Comparison of ENCODE assay signal across 1 cellular context in the genomic region with DNA sequence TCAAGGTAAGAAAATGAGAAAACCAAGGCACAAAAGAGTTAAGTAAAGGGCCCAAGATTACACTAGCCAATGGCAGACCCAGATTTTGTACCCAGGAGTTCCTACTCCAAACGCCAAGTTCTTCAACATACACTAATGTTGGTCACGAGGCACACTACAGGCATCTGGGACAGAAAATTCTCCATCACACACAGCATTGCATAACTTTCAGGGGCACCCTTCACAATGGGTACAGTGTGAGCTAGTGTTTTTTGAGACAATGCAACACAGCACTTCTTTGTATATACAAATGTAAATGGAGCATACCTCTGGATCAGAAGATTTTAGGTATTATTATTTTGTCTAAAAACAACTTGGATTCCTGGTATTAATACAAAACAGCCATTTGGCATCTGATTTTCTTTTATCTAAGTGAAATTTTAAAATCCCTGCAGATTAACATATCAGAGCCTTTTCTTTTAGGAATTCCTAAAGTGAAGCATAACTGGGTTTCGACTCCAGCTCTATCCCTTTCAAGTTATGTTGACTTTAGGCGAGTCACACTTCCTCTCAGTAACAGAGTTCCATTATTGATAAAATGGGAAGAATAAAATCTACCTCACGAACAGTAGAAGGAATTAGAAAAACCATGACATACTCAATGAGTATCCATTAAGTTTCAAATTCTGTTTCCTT.
TF ChIP-seq lines count a peak whose summit lies in the region.

No MANE protein-coding gene starts in this region.

TF ChIP-seq in K562, 482 proteins besides CTCF, POLR2A, EP300 and RAD21:
- TF ChIP-seq CXXC5 (CRISPR knock-in tag; IDR thresholded peaks at IDR 0.05) (no peak), ZNF24 (IDR thresholded peaks at IDR 0.05) (no peak), FOS (IDR thresholded peaks at IDR 0.05; ENCODE audit: extremely low read depth, insufficient read length) (no peak), MTA3 (IDR thresholded peaks at IDR 0.05; ENCODE audit: borderline replicate concordance) (no peak), ERF (CRISPR knock-in tag; IDR thresholded peaks at IDR 0.05) (no peak), RFX7 (CRISPR knock-in tag; IDR thresholded peaks at IDR 0.05) (no peak), CC2D1A (IDR thresholded peaks at IDR 0.05) (no peak), ZNF766 (CRISPR knock-in tag; conservative IDR thresholded peaks at IDR 0.05) (no peak), FOSL1 (tag; conservative IDR thresholded peaks at IDR 0.05) (no peak), BDP1 (IDR thresholded peaks at IDR 0.05; ENCODE audit: insufficient read depth, insufficient read length) (no peak), MITF (IDR thresholded peaks at IDR 0.05) (no peak), HIVEP1 (CRISPR knock-in tag; IDR thresholded peaks at IDR 0.05) (no peak), ATF1 (CRISPR knock-in tag; IDR thresholded peaks at IDR 0.05) (no peak), ATF1 (tag; IDR thresholded peaks at IDR 0.05) (no peak), CHD2 (IDR thresholded peaks at IDR 0.05; ENCODE audit: low read depth, low read length) (no peak)
- TF ChIP-seq, protein P1, sequence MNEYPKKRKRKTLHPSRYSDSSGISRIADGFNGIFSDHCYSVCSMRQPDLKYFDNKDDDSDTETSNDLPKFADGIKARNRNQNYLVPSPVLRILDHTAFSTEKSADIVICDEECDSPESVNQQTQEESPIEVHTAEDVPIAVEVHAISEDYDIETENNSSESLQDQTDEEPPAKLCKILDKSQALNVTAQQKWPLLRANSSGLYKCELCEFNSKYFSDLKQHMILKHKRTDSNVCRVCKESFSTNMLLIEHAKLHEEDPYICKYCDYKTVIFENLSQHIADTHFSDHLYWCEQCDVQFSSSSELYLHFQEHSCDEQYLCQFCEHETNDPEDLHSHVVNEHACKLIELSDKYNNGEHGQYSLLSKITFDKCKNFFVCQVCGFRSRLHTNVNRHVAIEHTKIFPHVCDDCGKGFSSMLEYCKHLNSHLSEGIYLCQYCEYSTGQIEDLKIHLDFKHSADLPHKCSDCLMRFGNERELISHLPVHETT (CRISPR knock-in tag; conservative IDR thresholded peaks at IDR 0.05 in 1 of 2, IDR thresholded peaks at IDR 0.05 in 1 of 2), result no peak
